Comparison of ENCODE assay signal across 11 cellular contexts in genomic region chr11:1759151-1759850, GRCh38. TPM values are rescaled to one million over a fixed set of nuclear protein-coding genes. Genes with fewer than 3 reads are reported as not detected.
DNase-seq lines count a peak whose midpoint lies in the region; ATAC-seq and TF ChIP-seq lines count a peak whose summit lies in the region.
"Had no signal": no experiment of that assay in that cellular context is flagged by ENCODE, and none has a peak within 500 bp of the region (broad histone marks: within the 10 kb centered on the region; RNA-seq: fewer than 3 reads in every experiment).

No MANE protein-coding gene starts in this region.

- peak overlapping the region in 6 of 7 donors; percentile 60 to 82 (median 72) for H3K27ac Mint-ChIP-seq in CD4-positive, alpha-beta memory T cell
- H3K27ac Mint-ChIP-seq in activated CD4-positive, alpha-beta memory T cell treated with anti-CD3 and anti-CD28 coated beads, Interleukin-2, amount 10 ng/mL, durations not matched to agents 7 days and 5 days, result peak overlapping the region; percentile 90

- H3K4me1 ChIP-seq in CD4-positive, alpha-beta memory T cell (ENCODE audit: insufficient read depth, low read length), result peaks cover 87% of the 10 kb centered on the region
- peaks cover 97% of the 10 kb centered on the region for H3K4me1 ChIP-seq in left ventricle myocardium inferior

- no peaks in the 10 kb centered on the region for H3K27me3 ChIP-seq in CD4-positive, alpha-beta memory T cell (ENCODE audit: insufficient read depth, low read length)
- no peaks in the 10 kb centered on the region for H3K27me3 ChIP-seq in left ventricle myocardium inferior (ENCODE audit: low read depth)

- H3K36me3 Mint-ChIP-seq in CD4-positive, alpha-beta memory T cell, result peaks cover 5 to 24% of the 10 kb centered on the region in 2 donors
- H3K36me3 Mint-ChIP-seq in activated CD4-positive, alpha-beta memory T cell treated with anti-CD3 and anti-CD28 coated beads, Interleukin-2, amount 10 ng/mL, durations not matched to agents 7 days and 5 days (ENCODE audit: low read depth), result peaks cover 38% of the 10 kb centered on the region

- H3K9me3 Mint-ChIP-seq in CD4-positive, alpha-beta memory T cell, result no peaks in the 10 kb centered on the region
- no peaks in the 10 kb centered on the region for H3K9me3 Mint-ChIP-seq in activated CD4-positive, alpha-beta memory T cell treated with anti-CD3 and anti-CD28 coated beads, Interleukin-2, amount 10 ng/mL, durations not matched to agents 7 days and 5 days

- peak overlapping the region; percentile 44 for H3K27ac ChIP-seq in CD4-positive, alpha-beta memory T cell (ENCODE audit: low read depth, low read length)
- peak overlapping the region; percentile 98 for H3K27ac ChIP-seq in left ventricle myocardium inferior (replicated peaks)

- peak overlapping the region in 5 of 8 donors; percentile 27 to 81 (median 43) for H3K4me3 Mint-ChIP-seq in CD4-positive, alpha-beta memory T cell
- peak overlapping the region; percentile 60 for H3K4me3 Mint-ChIP-seq in activated CD4-positive, alpha-beta memory T cell treated with anti-CD3 and anti-CD28 coated beads, Interleukin-2, amount 10 ng/mL, durations not matched to agents 7 days and 5 days

- H3K27me3 Mint-ChIP-seq in CD4-positive, alpha-beta memory T cell, result no peaks in the 10 kb centered on the region
- no peaks in the 10 kb centered on the region for H3K27me3 Mint-ChIP-seq in activated CD4-positive, alpha-beta memory T cell treated with anti-CD3 and anti-CD28 coated beads, Interleukin-2, amount 10 ng/mL, durations not matched to agents 7 days and 5 days

- POLR2A ChIA-PET in CD4-positive, alpha-beta memory T cell (lab: Charles Lee; ENCODE audit: partially characterized antibody), result no interaction called here
- POLR2A ChIA-PET in activated CD4-positive, alpha-beta memory T cell treated with anti-CD3 and anti-CD28 coated beads, Interleukin-2, amount 10 ng/mL, durations not matched to agents 7 days and 5 days (lab: Charles Lee), result no interaction called here

- no peaks in the 10 kb centered on the region for H3K9me3 ChIP-seq in CD4-positive, alpha-beta memory T cell (ENCODE audit: control insufficient read depth in 1 of 2, low read length in 2 of 2)
- H3K9me3 ChIP-seq in left ventricle myocardium inferior (replicated peaks), result no peaks in the 10 kb centered on the region

- CTCF ChIA-PET in CD4-positive, alpha-beta memory T cell (lab: Charles Lee; ENCODE audit: partially characterized antibody), result interaction anchor here (3.3 kb wide), 1 partner anchor 66 kb away, joined by 12 read pairs; no protein-coding TSS in a partner anchor
- CTCF ChIA-PET in activated CD4-positive, alpha-beta memory T cell treated with anti-CD3 and anti-CD28 coated beads, Interleukin-2, amount 10 ng/mL, durations not matched to agents 7 days and 5 days (lab: Charles Lee), result no interaction called here

- TF ChIP-seq CTCF in left ventricle myocardium inferior (IDR thresholded peaks at IDR 0.05; ENCODE audit: borderline replicate concordance), result no peak
- no peak for TF ChIP-seq CTCF in retinal pigment epithelial cell (conservative IDR thresholded peaks at IDR 0.05; ENCODE audit: low read depth, low read length)

- intact Hi-C loops in CD4-positive, alpha-beta memory T cell (cut with micrococcal nuclease), result no loop called here
- intact Hi-C loops in left ventricle myocardium inferior (cut with micrococcal nuclease), result no loop called here

- no peak for ATAC-seq in GM18498 (IDR thresholded peaks at IDR 0.05; ENCODE audit: unreplicated experiment)

- DNase-seq in CD4-positive, alpha-beta memory T cell, result no peak
- DNase-seq in activated CD4-positive, alpha-beta memory T cell treated with anti-CD3 and anti-CD28 coated beads, Interleukin-2, amount 10 ng/mL, durations not matched to agents 7 days and 5 days, result no peak
- DNase-seq in left ventricle myocardium inferior, result no peak
- no peak for DNase-seq in retinal pigment epithelial cell (ENCODE audit: low read depth)
- no peak for DNase-seq in NCI-H748 treated with DMSO at 0.1 percent for 48 hours (lab: John Stamatoyannopoulos, UW)
- no peak for DNase-seq in foreskin melanocyte
- DNase-seq in midbrain (lab: John Stamatoyannopoulos, UW), result no peak
- DNase-seq: GDM1, NCI-H2171 treated with DMSO at 0.1 percent for 48 hours had no signal

- H3K4me1 Mint-ChIP-seq in CD4-positive, alpha-beta memory T cell, result peaks cover 20 to 78% (median 55%) of the 10 kb centered on the region in 4 donors
- peaks cover 72% of the 10 kb centered on the region for H3K4me1 Mint-ChIP-seq in activated CD4-positive, alpha-beta memory T cell treated with anti-CD3 and anti-CD28 coated beads, Interleukin-2, amount 10 ng/mL, durations not matched to agents 7 days and 5 days

- H3K36me3 ChIP-seq in CD4-positive, alpha-beta memory T cell (ENCODE audit: insufficient read depth, low read length), result no peaks in the 10 kb centered on the region
- H3K36me3 ChIP-seq in left ventricle myocardium inferior, result peaks cover 63% of the 10 kb centered on the region

- no peak overlapping the region for H3K4me3 ChIP-seq in CD4-positive, alpha-beta memory T cell (ENCODE audit: low read length in 2 of 2)
- peak overlapping the region; percentile 99 for H3K4me3 ChIP-seq in left ventricle myocardium inferior
- peak overlapping the region; percentile 8 for H3K4me3 ChIP-seq in retinal pigment epithelial cell (ENCODE audit: low read length)

RNA-seq across cellular contexts. Expression of gene CTSD, which starts 4.4 kb away (rescaled TPM):
- total RNA-seq in CD4-positive, alpha-beta memory T cell, result 100 to 1,000 TPM; 206 to 214 TPM
- polyA plus RNA-seq in CD4-positive, alpha-beta memory T cell, result 100 to 1,000 TPM; 122 to 137 TPM
- total RNA-seq in activated CD4-positive, alpha-beta memory T cell treated with anti-CD3 and anti-CD28 coated beads, Interleukin-2, amount 10 ng/mL, durations not matched to agents 7 days and 5 days, result 100 to 1,000 TPM; 156 to 172 TPM
- total RNA-seq in left ventricle myocardium inferior, result 831 TPM

RNA-seq across cellular contexts. Expression of gene IFITM10, which starts 8.9 kb away (rescaled TPM):
- 1 to 10 TPM; 1.6 to 1.8 TPM for total RNA-seq in CD4-positive, alpha-beta memory T cell
- not detected for polyA plus RNA-seq in CD4-positive, alpha-beta memory T cell
- 1 to 10 TPM in 1 of 2 experiments, under 1 TPM in 1; 0.70 to 1.3 TPM for total RNA-seq in activated CD4-positive, alpha-beta memory T cell treated with anti-CD3 and anti-CD28 coated beads, Interleukin-2, amount 10 ng/mL, durations not matched to agents 7 days and 5 days
- total RNA-seq in left ventricle myocardium inferior, result 0.58 TPM
- total RNA-seq: epithelial cell of proximal tubule had no signal

Comparison
In these comparisons a context has a peak if more than half of its experiments do, and no peak if none do; other contexts are left out.
1. H3K4me3 ChIP-seq: peak in left ventricle myocardium inferior (single experiment) and retinal pigment epithelial cell (single experiment); none in CD4-positive, alpha-beta memory T cell (0 of 2).